Comparison of ENCODE assay signal across 8 cellular contexts in the genomic region with DNA sequence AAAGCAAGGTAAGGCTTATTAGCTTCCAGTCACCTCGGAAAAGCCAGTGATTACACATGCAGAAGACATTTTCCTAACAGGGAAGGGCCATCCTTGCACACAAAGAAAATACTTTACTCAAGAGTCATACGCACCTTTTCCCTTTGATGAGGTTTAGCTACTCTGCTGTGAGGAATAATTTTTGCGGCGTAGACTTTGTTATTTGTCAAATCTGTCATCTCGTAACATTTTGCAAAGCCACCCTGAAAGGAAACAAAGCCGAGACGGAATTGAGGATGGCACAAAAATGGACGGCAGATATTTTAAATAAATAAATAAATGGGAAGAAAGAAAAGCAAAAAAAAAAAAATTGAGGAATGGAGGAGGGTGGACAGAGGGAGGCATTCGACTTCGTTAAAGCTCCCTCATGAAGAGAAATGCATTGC. TPM values are rescaled to one million over a fixed set of nuclear protein-coding genes. Genes with fewer than 3 reads are reported as not detected.
DNase-seq lines count a peak whose midpoint lies in the region; ATAC-seq and TF ChIP-seq lines count a peak whose summit lies in the region.

No MANE protein-coding gene starts in this region.

- H3K4me1 ChIP-seq in DOHH2 (ENCODE audit: control insufficient read depth, low read length) (peaks cover 22% of the 10 kb centered on the region), esophagus squamous epithelium (peaks cover 10 to 69% (median 15%) of the 10 kb centered on the region in 3 donors), parathyroid adenoma (no peaks in the 10 kb centered on the region)

- H3F3A ChIP-seq in DOHH2 (ENCODE audit: control insufficient read depth, insufficient read depth) = no peaks in the 10 kb centered on the region

- H2AFZ ChIP-seq in parathyroid adenoma = peak overlapping the region; percentile 97

- no peak for TF ChIP-seq CTCF in DOHH2 (IDR thresholded peaks at IDR 0.05; ENCODE audit: low read depth, low read length, poor library complexity, severe bottlenecking)
- no peak for TF ChIP-seq CTCF in esophagus squamous epithelium (IDR thresholded peaks at IDR 0.05)
- no peak for TF ChIP-seq CTCF in parathyroid adenoma (IDR thresholded peaks at IDR 0.05)

- intact Hi-C loops in esophagus squamous epithelium (cut with DNase I) = no loop called here

- TF ChIP-seq POLR2A in esophagus squamous epithelium (IDR thresholded peaks at IDR 0.05) = no peak

- H3K36me3 ChIP-seq in DOHH2 (ENCODE audit: control insufficient read depth, low read length) (no peaks in the 10 kb centered on the region), esophagus squamous epithelium (peaks cover 11 to 41% (median 14%) of the 10 kb centered on the region in 3 donors), parathyroid adenoma (ENCODE audit: control insufficient read depth, insufficient read depth, low read length) (no peaks in the 10 kb centered on the region)

- WGBS in esophagus squamous epithelium, 2 donors = 6 to 9% methylated on average over 10 of the region's 10 CpGs

- H3K27me3 ChIP-seq in DOHH2 (ENCODE audit: control insufficient read depth, low read length) (peaks cover 26% of the 10 kb centered on the region), esophagus squamous epithelium (no peaks in the 10 kb centered on the region), parathyroid adenoma (ENCODE audit: control insufficient read depth, insufficient read depth, low read length) (no peaks in the 10 kb centered on the region)

- H3K79me2 ChIP-seq in DOHH2 (ENCODE audit: control insufficient read depth, low read length) (no peaks in the 10 kb centered on the region), parathyroid adenoma (no peaks in the 10 kb centered on the region)

- H4K20me1 ChIP-seq in DOHH2 (ENCODE audit: control insufficient read depth, insufficient read depth, low read depth, low read length) = no peaks in the 10 kb centered on the region

- no peak overlapping the region for H3K9ac ChIP-seq in parathyroid adenoma

- no peak overlapping the region for H3K27ac ChIP-seq in DOHH2 (ENCODE audit: low read depth, low read length)
- H3K27ac ChIP-seq in esophagus squamous epithelium = peak overlapping the region; percentile 95 to 99 (median 96)
- peak overlapping the region; percentile 4 for H3K27ac ChIP-seq in parathyroid adenoma

- H3K4me3 ChIP-seq in DOHH2 (ENCODE audit: low read length) (peak overlapping the region; percentile 80; the same call in 1 of the 2 replicates), esophagus squamous epithelium (peak overlapping the region; percentile 87 to 94 (median 90)), parathyroid adenoma (ENCODE audit: low read depth, low read length) (peak overlapping the region; percentile 87)

- H3K9me2 ChIP-seq in DOHH2 (replicated peaks; ENCODE audit: control insufficient read depth, low read length) = no peaks in the 10 kb centered on the region

- DNase-seq in RPMI7951 (ENCODE audit: low read depth) = peak; percentile 35
- DNase-seq in esophagus squamous epithelium (lab: John Stamatoyannopoulos, UW) = no peak
- DNase-seq in DMS79 (lab: John Stamatoyannopoulos, UW) = no peak
- no peak for DNase-seq in NCI-H187 (lab: John Stamatoyannopoulos, UW)

- H3K9me3 ChIP-seq in DOHH2 (ENCODE audit: control insufficient read depth, insufficient read depth, low read length) (no peaks in the 10 kb centered on the region), esophagus squamous epithelium (no peaks in the 10 kb centered on the region), parathyroid adenoma (ENCODE audit: control insufficient read depth, low read length) (no peaks in the 10 kb centered on the region)

- ATAC-seq in GM19328 (IDR thresholded peaks at IDR 0.05; ENCODE audit: unreplicated experiment) (no peak), HG03045 (IDR thresholded peaks at IDR 0.05; ENCODE audit: unreplicated experiment) (no peak)

- H3K4me2 ChIP-seq in DOHH2 (ENCODE audit: low read length) = peak overlapping the region; percentile 95
- H3K4me2 ChIP-seq in parathyroid adenoma (ENCODE audit: low read length) = peak overlapping the region; percentile 76

RNA-seq across cellular contexts. Expression of a gene that starts 1.0 kb away (rescaled TPM):
- 120 and 137 TPM in 2 replicates for total RNA-seq in RPMI7951 (2014; rRNA removed; shearing (Covaris generic))
- 100 to 1,000 TPM; 117 to 227 (median 151) TPM for total RNA-seq in esophagus squamous epithelium

RNA-seq across cellular contexts. Expression of a gene that starts 32.4 kb away (rescaled TPM):
- total RNA-seq in RPMI7951 (2014; rRNA removed; shearing (Covaris generic)) = not detected in 2 replicates
- total RNA-seq in esophagus squamous epithelium = 1 to 10 TPM in 1 of 4 donors, under 1 TPM in 2, not detected in 1; 0.09 to 2.9 (median 0.18) TPM
